20 cellular contexts compared by ENCODE assay signal in the genomic region with DNA sequence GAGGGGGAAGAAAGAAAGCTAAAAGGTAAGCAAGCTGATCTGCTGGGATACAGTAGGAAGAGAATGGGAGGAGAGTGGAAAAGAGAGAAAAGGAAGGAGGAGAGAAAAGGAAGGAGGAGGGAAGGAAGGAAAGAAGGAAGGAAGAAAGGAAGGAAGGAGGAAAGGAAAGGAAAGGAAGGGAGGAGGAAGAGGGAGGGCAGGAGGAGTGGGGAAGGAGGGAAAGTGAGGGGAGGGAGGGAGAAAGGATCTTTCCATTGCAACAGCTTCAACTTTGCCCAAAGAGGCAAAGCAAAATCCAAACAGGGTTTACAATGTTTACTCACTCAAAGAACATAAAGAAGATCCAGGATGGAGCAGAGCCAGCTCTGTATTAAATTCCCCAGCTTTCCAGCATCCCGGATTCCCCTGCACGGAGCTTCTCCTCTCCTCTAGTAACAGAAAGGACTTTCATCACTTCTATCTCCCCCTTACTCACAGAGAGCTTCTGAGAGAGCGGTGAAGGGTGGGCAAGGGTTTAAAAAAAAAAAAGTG.
DNase-seq lines count a peak whose midpoint lies in the region; ATAC-seq, FAIRE-seq and TF ChIP-seq lines count a peak whose summit lies in the region.
"Had no signal": no experiment of that assay in that cellular context is flagged by ENCODE, and none has a peak within 500 bp of the region (broad histone marks: within the 10 kb centered on the region; RNA-seq: fewer than 3 reads in every experiment).

No MANE protein-coding gene starts in this region.

- H3K36me3 Mint-ChIP-seq in nephron (ENCODE audit: low read depth): no peaks in the 10 kb centered on the region
- H3K36me3 Mint-ChIP-seq: CD14-positive monocyte had no signal

- peaks cover 6% of the 10 kb centered on the region for H3K9me3 Mint-ChIP-seq in nephron

- no peak overlapping the region for H3K4me2 ChIP-seq in K562 (ENCODE audit: insufficient read depth, low read length)
- H3K4me2 ChIP-seq: KMS-11 had no signal

- DNase-seq in K562 (ENCODE audit: extremely low read depth in 1 of 4, low spot score in 3 of 4) (no peak), stomach (no peak), middle frontal gyrus (ENCODE audit: extremely low spot score, low spot score) (no peak), posterior vena cava (ENCODE audit: low spot score) (no peak), NCI-H82 treated with DMSO at 0.1 percent for 48 hours (lab: John Stamatoyannopoulos, UW; ENCODE audit: unreplicated experiment) (no peak)
- DNase-seq in activated T-cell treated with anti-CD3 and anti-CD28 coated beads, Interleukin-2, amount 50 U/mL, for 1 hour: no peak
- DNase-seq: AML-193, DMS79 treated with DMSO at 0.1 percent for 48 hours, NCI-H1417, NCI-H2081, NCI-H774, OCI-M1, SHP77 had no signal

- peaks cover 7 to 21% of the 10 kb centered on the region in 2 experiments; a peak in 3 of 5 replicates for H3K4me1 ChIP-seq in K562 (replicated peaks in 1 of 2; ENCODE audit: control insufficient read depth in 2 of 2, insufficient read depth in 2 of 2, low read length in 2 of 2)
- peaks cover 9 to 25% (median 14%) of the 10 kb centered on the region in 4 donors for H3K4me1 ChIP-seq in stomach

- no TSS peak for BruUV-seq in K562 (replicated peaks; lab: Mats Ljungman, UMichigan)

- no peak for TF ChIP-seq CTCF in C4-2B (conservative IDR thresholded peaks at IDR 0.05)
- no peak for TF ChIP-seq CTCF in K562 (IDR thresholded peaks at IDR 0.05 in 2 of 3, conservative IDR thresholded peaks at IDR 0.05 in 1 of 3; ENCODE audit: insufficient read depth in 2 of 3, low read depth in 1 of 3, low read length in 3 of 3)
- TF ChIP-seq CTCF in nephron (IDR thresholded peaks at IDR 0.05; ENCODE audit: unreplicated experiment in 3 of 3): no peak
- TF ChIP-seq CTCF in stomach (IDR thresholded peaks at IDR 0.05): no peak

- intact Hi-C loops in K562 (cut with micrococcal nuclease) (no loop called here), stomach (cut with DNase I; ENCODE audit: low total_unique reads) (no loop called here), posterior vena cava (cut with DNase I) (no loop called here)

- H3K36me3 ChIP-seq in K562 (ENCODE audit: control insufficient read depth, insufficient read depth, low read length) (no peaks in the 10 kb centered on the region), stomach (no peaks in the 10 kb centered on the region)

- H3K79me2 ChIP-seq in K562 (ENCODE audit: control insufficient read depth, insufficient read depth, low read length): no peaks in the 10 kb centered on the region

- CTCF ChIA-PET in K562 (lab: Yijun Ruan, JAX; ENCODE audit: low intra/inter-chr PET ratio): no interaction called here

- FAIRE-seq in K562 (lab: Jason Lieb, UNC): no peak
- FAIRE-seq: H1, HepG2 had no signal

- H3K9me3 ChIP-seq in K562 (replicated peaks; ENCODE audit: control insufficient read depth, insufficient read depth, low read depth, low read length): no peaks in the 10 kb centered on the region
- H3K9me3 ChIP-seq in stomach: peaks cover 0 to 11% (median 5%) of the 10 kb centered on the region in 4 donors

- no peak overlapping the region for H3K4me3 ChIP-seq in K562
- no peak overlapping the region for H3K4me3 ChIP-seq in stomach

- H2AFZ ChIP-seq in K562 (ENCODE audit: low read depth, low read length): no peak overlapping the region

- WGBS in K562 (ENCODE audit: insufficient coverage, low coverage, missing lambda C conversion rate): 100% methylated on average over 1 of the region's 3 CpGs
- WGBS in stomach, 5 donors: 55 to 71% (median 70%) methylated on average over 3 of the region's 3 CpGs

- peak overlapping the region in 2 of 3 experiments; percentile 15 to 44 for H3K4me3 Mint-ChIP-seq in nephron

- TF ChIP-seq EP300 in K562 (IDR thresholded peaks at IDR 0.05; ENCODE audit: low read length) (no peak), stomach (IDR thresholded peaks at IDR 0.05) (no peak)

- TF ChIP-seq POLR2A in K562 (conservative IDR thresholded peaks at IDR 0.05) (no peak), stomach (IDR thresholded peaks at IDR 0.05) (no peak)

- in situ Hi-C loops in K562 (cut with MboI): no loop called here

- POLR2A ChIA-PET in K562 (lab: Yijun Ruan, JAX): interaction anchor here (0.5 kb wide), 1 partner anchor 258 kb away, joined by 4 read pairs; no protein-coding TSS in a partner anchor

- H4K20me1 ChIP-seq in K562 (replicated peaks; ENCODE audit: control insufficient read depth, insufficient read depth, low read length): no peaks in the 10 kb centered on the region

- H3K4me1 Mint-ChIP-seq in nephron: peaks cover 39% of the 10 kb centered on the region

- peaks cover 3% of the 10 kb centered on the region for H3K9me1 ChIP-seq in K562 (ENCODE audit: control insufficient read depth, insufficient read depth, low read length)

- H3K27ac ChIP-seq in C4-2B: peak overlapping the region; percentile 62
- no peak overlapping the region for H3K27ac ChIP-seq in K562 (ENCODE audit: extremely low read depth, low read depth, low read length)
- peak overlapping the region in 3 of 5 donors; percentile 1 to 64 (median 60) for H3K27ac ChIP-seq in stomach
- H3K27ac ChIP-seq: 22Rv1, KMS-11 had no signal

- no peak for TF ChIP-seq RAD21 in K562 (CRISPR knock-in tag; conservative IDR thresholded peaks at IDR 0.05 in 1 of 2, IDR thresholded peaks at IDR 0.05 in 1 of 2)

- H3K27ac Mint-ChIP-seq in nephron: peak overlapping the region; percentile 56 to 78 (median 77)

- no peak for ATAC-seq in K562
- ATAC-seq: HepG2 had no signal

- no peak overlapping the region for H3K9ac ChIP-seq in K562 (ENCODE audit: insufficient read depth in 1 of 2, low read depth in 2 of 2, low read length in 2 of 2)
- H3K9ac ChIP-seq: KMS-11 had no signal

- H3K27me3 Mint-ChIP-seq in nephron (ENCODE audit: low read depth): peaks cover 26% of the 10 kb centered on the region

- H3K27me3 ChIP-seq in K562 (ENCODE audit: control insufficient read depth in 2 of 2, insufficient read depth in 2 of 2, low read length in 2 of 2) (no peaks in the 10 kb centered on the region), stomach (no peaks in the 10 kb centered on the region)

TF ChIP-seq in K562, 482 proteins besides CTCF, POLR2A, EP300 and RAD21 (continues in another document):
- TF ChIP-seq, protein P1, sequence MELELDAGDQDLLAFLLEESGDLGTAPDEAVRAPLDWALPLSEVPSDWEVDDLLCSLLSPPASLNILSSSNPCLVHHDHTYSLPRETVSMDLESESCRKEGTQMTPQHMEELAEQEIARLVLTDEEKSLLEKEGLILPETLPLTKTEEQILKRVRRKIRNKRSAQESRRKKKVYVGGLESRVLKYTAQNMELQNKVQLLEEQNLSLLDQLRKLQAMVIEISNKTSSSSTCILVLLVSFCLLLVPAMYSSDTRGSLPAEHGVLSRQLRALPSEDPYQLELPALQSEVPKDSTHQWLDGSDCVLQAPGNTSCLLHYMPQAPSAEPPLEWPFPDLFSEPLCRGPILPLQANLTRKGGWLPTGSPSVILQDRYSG (tag; conservative IDR thresholded peaks at IDR 0.05; ENCODE audit: low read depth): no peak
- TF ChIP-seq U2AF1 (optimal IDR thresholded peaks at IDR 0.05; ENCODE audit: low read depth, low read length): no peak
- TF ChIP-seq ZNF785 (CRISPR knock-in tag; IDR thresholded peaks at IDR 0.05): no peak
- TF ChIP-seq, protein P2, sequence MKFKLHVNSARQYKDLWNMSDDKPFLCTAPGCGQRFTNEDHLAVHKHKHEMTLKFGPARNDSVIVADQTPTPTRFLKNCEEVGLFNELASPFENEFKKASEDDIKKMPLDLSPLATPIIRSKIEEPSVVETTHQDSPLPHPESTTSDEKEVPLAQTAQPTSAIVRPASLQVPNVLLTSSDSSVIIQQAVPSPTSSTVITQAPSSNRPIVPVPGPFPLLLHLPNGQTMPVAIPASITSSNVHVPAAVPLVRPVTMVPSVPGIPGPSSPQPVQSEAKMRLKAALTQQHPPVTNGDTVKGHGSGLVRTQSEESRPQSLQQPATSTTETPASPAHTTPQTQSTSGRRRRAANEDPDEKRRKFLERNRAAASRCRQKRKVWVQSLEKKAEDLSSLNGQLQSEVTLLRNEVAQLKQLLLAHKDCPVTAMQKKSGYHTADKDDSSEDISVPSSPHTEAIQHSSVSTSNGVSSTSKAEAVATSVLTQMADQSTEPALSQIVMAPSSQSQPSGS (CRISPR knock-in tag; IDR thresholded peaks at IDR 0.05): no peak
- TF ChIP-seq CLOCK (CRISPR knock-in tag; IDR thresholded peaks at IDR 0.05; ENCODE audit: borderline replicate concordance): no peak
- no peak for TF ChIP-seq TRIM28 (IDR thresholded peaks at IDR 0.05)
- TF ChIP-seq FOXO4 (CRISPR knock-in tag; IDR thresholded peaks at IDR 0.05): no peak
- peak in 1 of 2 experiments; percentile 2; a peak in 2 of 4 replicates for TF ChIP-seq KDM1A (IDR thresholded peaks at IDR 0.05)
- no peak for TF ChIP-seq TAF9B (IDR thresholded peaks at IDR 0.05; ENCODE audit: partially characterized antibody)
- TF ChIP-seq HDAC1 (IDR thresholded peaks at IDR 0.05): no peak
